Comparison of ENCODE assay signal across 18 cellular contexts in genomic region chr3:96960661-96961330, GRCh38.
"Had no signal": no experiment of that assay in that cellular context is flagged by ENCODE, and none has a peak within 500 bp of the region (broad histone marks: within the 10 kb centered on the region; RNA-seq: fewer than 3 reads in every experiment).

No MANE protein-coding gene starts in this region.

- FAIRE-seq: astrocyte, frontal cortex had no signal

- DNase-seq: activated CD4-positive, alpha-beta T cell treated with anti-CD3 and anti-CD28 coated beads, Interleukin-2, amount 50 U/mL, for 4 hours; activated CD8-positive, alpha-beta memory T cell treated with anti-CD3 and anti-CD28 coated beads for 24 hours; activated CD8-positive, alpha-beta memory T cell treated with anti-CD3 and anti-CD28 coated beads, Interleukin-2, amount 50 U/mL, for 4 hours; activated T-cell treated with anti-CD3 and anti-CD28 coated beads, Interleukin-2, amount 50 U/mL, for 24 hours; adrenal gland; glutamatergic neuron; left ventricle myocardium superior; ovary; spleen; stimulated activated CD4-positive, alpha-beta T cell treated with anti-CD3 and anti-CD28 coated beads, Interleukin-4, amount 100 ng/mL, for 24 hours; stimulated activated naive CD4-positive, alpha-beta T cell treated with Interleukin-2 at 50 U/mL for 16 hours had no signal

- ATAC-seq: activated T-helper 17 cell treated with anti-CD3 and anti-CD28 coated beads, Interleukin-2, amount 50 U/mL, for 72 hours; left ventricle myocardium superior; natural killer cell treated with Interleukin-12 subunit alpha and Interleukin-12 subunit beta and Interleukin-15 and Interleukin-18, amount 100 ng/mL, for 72 hours; WTC11 had no signal

- H3K27me3 ChIP-seq: adrenal gland, ovary, spleen had no signal

- H3K4me1 ChIP-seq: adrenal gland, prostate gland, spleen had no signal

- H3K9me3 ChIP-seq: adrenal gland, ovary, prostate gland, spleen had no signal

- H3K4me3 ChIP-seq: adrenal gland, coronary artery, ovary, prostate gland, spleen had no signal

- H3K27ac ChIP-seq: adrenal gland, coronary artery, ovary, prostate gland, spleen had no signal

- H3K36me3 ChIP-seq: adrenal gland, ovary, prostate gland, spleen had no signal
